Comparison of ENCODE assay signal across 8 cellular contexts in the genomic region with DNA sequence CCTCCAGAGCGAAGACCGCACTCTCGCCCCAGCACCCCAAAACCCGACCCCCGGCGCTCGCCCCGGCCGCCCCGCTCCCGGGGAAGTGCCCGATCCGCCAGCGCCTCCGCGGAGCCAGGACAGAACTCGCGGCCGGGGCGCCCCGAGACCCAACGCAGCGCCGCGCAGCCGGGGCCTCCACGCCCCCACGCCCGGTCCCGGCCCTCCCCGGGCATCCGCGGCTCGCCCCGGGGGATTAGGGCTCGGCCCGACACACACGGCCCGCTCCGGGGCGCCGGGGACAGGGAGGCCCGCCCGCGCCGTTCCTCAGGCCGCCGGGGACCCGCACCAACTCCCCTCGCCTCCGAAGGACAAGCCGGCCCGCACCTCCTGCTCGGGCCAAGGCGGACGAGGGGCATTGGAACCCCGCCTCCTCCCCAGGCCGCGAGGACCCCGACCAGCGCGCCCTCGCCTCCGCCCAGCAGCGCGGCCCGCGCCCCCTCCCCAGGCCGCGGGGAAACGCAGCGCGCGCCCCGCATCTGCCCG. TPM values are rescaled to one million over a fixed set of nuclear protein-coding genes. Genes with fewer than 3 reads are reported as not detected.
DNase-seq lines count a peak whose midpoint lies in the region; TF ChIP-seq lines count a peak whose summit lies in the region.

No MANE protein-coding gene starts in this region.

- H2AFZ ChIP-seq in SU-DHL-6 (ENCODE audit: low read depth, low read length, severe bottlenecking) (no peak overlapping the region), mesenchymal stem cell (ENCODE audit: low read depth, low read length) (peak overlapping the region; percentile 94)

- H2BK15ac ChIP-seq in mesenchymal stem cell (ENCODE audit: low read depth, poor library complexity, severe bottlenecking) = peak overlapping the region; percentile 63

- peak; percentile 59 for DNase-seq in activated T-cell treated with anti-CD3 and anti-CD28 coated beads, Interleukin-2, amount 50 U/mL, for 1 hour
- DNase-seq in activated T-cell treated with anti-CD3 and anti-CD28 coated beads for 4 hours (no peak), dorsolateral prefrontal cortex (peak in 4 of 10 donors; percentile 27 to 61 (median 42)), mesenchymal stem cell (no peak), thyroid gland (peak in 1 of 2 donors; percentile 38), activated gamma-delta T cell (lab: John Stamatoyannopoulos, UW) (no peak), DMS153 (lab: John Stamatoyannopoulos, UW) (no peak)

- no peak for TF ChIP-seq CTCF in SU-DHL-6 (IDR thresholded peaks at IDR 0.05; ENCODE audit: insufficient read depth, low read length, poor library complexity, severe bottlenecking)
- TF ChIP-seq CTCF in dorsolateral prefrontal cortex (IDR thresholded peaks at IDR 0.05 in 54 of 56, conservative IDR thresholded peaks at IDR 0.05 in 2 of 56; ENCODE audit: low read depth in 1 of 56, partially characterized antibody in 56 of 56) = no peak
- no peak for TF ChIP-seq CTCF in thyroid gland (IDR thresholded peaks at IDR 0.05)

- intact Hi-C loops in dorsolateral prefrontal cortex (cut with DNase I) = loop anchor here (2.0 to 10.0 kb wide), 5 partner anchors 75 to 156 kb away; no protein-coding TSS in a partner anchor
- intact Hi-C loops in thyroid gland (cut with DNase I) = loop anchor here (5.0 kb wide), 1 partner anchor 155 kb away; no protein-coding TSS in a partner anchor

- H2BK12ac ChIP-seq in mesenchymal stem cell (ENCODE audit: low read length in 2 of 2) = peak overlapping the region in 1 of 2 experiments; percentile 90

- H3K4ac ChIP-seq in mesenchymal stem cell (ENCODE audit: low read depth in 1 of 2, low read length in 2 of 2) = peak overlapping the region; percentile 66 to 99

- no peaks in the 10 kb centered on the region for H4K20me1 ChIP-seq in SU-DHL-6 (ENCODE audit: low read depth, low read length)

- H3K4me2 ChIP-seq in SU-DHL-6 (ENCODE audit: low read depth, low read length, poor library complexity, severe bottlenecking) = peak overlapping the region; percentile 94
- H3K4me2 ChIP-seq in mesenchymal stem cell (ENCODE audit: low read length, poor library complexity, severe bottlenecking) = peak overlapping the region; percentile 99

- peak overlapping the region in 1 of 2 experiments; percentile 99 for H3K23ac ChIP-seq in mesenchymal stem cell (ENCODE audit: low read length in 2 of 2)

- no peak overlapping the region for H2AK5ac ChIP-seq in mesenchymal stem cell (ENCODE audit: low read length, severe bottlenecking)

- H3K9me3 ChIP-seq in SU-DHL-6 (ENCODE audit: insufficient read depth, low read length) (no peaks in the 10 kb centered on the region), mesenchymal stem cell (ENCODE audit: control insufficient read depth, low read length) (no peaks in the 10 kb centered on the region), thyroid gland (no peaks in the 10 kb centered on the region)

- H3K9ac ChIP-seq in SU-DHL-6 (ENCODE audit: low read length) = peak overlapping the region; percentile 96
- peak overlapping the region; percentile 93 for H3K9ac ChIP-seq in mesenchymal stem cell (ENCODE audit: low read length)

- peak overlapping the region; percentile 85 to 98 for H3K18ac ChIP-seq in mesenchymal stem cell (ENCODE audit: low read depth in 1 of 2, low read length in 2 of 2)

- H3K36me3 ChIP-seq in SU-DHL-6 (ENCODE audit: low read length) (no peaks in the 10 kb centered on the region), mesenchymal stem cell (ENCODE audit: control insufficient read depth in 1 of 2, insufficient read depth in 2 of 2, low read depth in 1 of 2, low read length in 2 of 2) (peaks cover 0 to 4% of the 10 kb centered on the region in 2 experiments), thyroid gland (no peaks in the 10 kb centered on the region)

- no peak for TF ChIP-seq POLR2A in thyroid gland (IDR thresholded peaks at IDR 0.05)

- H3K79me1 ChIP-seq in mesenchymal stem cell (replicated peaks; ENCODE audit: low read length, poor library complexity, severe bottlenecking) = peaks cover 13% of the 10 kb centered on the region

- H3K27ac ChIP-seq in SU-DHL-6 (ENCODE audit: low read depth, low read length) (peak overlapping the region; percentile 99), dorsolateral prefrontal cortex (peak overlapping the region in 58 of 59 donors; percentile 84 to 97 (median 94)), mesenchymal stem cell (ENCODE audit: low read length, poor library complexity, severe bottlenecking) (no peak overlapping the region), thyroid gland (peak overlapping the region; percentile 96 to 99 (median 98))

- under 1% methylated on average over 39 of the region's 76 CpGs for WGBS in mesenchymal stem cell
- 0% methylated on average over 1 to 9 of the region's 76 CpGs for WGBS in thyroid gland, 2 donors

- H3K27me3 ChIP-seq in SU-DHL-6 (ENCODE audit: low read length) (no peaks in the 10 kb centered on the region), dorsolateral prefrontal cortex (no peaks in the 10 kb centered on the region), mesenchymal stem cell (ENCODE audit: control insufficient read depth in 1 of 2, insufficient read depth in 1 of 2, low read length in 2 of 2) (no peaks in the 10 kb centered on the region), thyroid gland (no peaks in the 10 kb centered on the region)

- H3F3A ChIP-seq in SU-DHL-6 (ENCODE audit: insufficient read depth) = peaks cover 57% of the 10 kb centered on the region

- peaks cover 59% of the 10 kb centered on the region for H3K79me2 ChIP-seq in SU-DHL-6 (ENCODE audit: insufficient read depth, low read length)

- peak overlapping the region; percentile 80 for H2BK120ac ChIP-seq in mesenchymal stem cell (ENCODE audit: low read depth, low read length)

- peak overlapping the region in 1 of 2 experiments; percentile 96 for H3K14ac ChIP-seq in mesenchymal stem cell (ENCODE audit: low read length in 2 of 2)

- no peaks in the 10 kb centered on the region for H3K9me2 ChIP-seq in SU-DHL-6 (replicated peaks; ENCODE audit: insufficient read depth, low read length)

- H4K91ac ChIP-seq in mesenchymal stem cell (ENCODE audit: low read length) = peak overlapping the region; percentile 90

- peak overlapping the region; percentile 88 for H3K4me3 ChIP-seq in SU-DHL-6 (ENCODE audit: insufficient read depth, low read length, poor library complexity, severe bottlenecking)
- peak overlapping the region; percentile 50 to 95 (median 87) for H3K4me3 ChIP-seq in dorsolateral prefrontal cortex
- peak overlapping the region; percentile 94 to 97 for H3K4me3 ChIP-seq in mesenchymal stem cell (ENCODE audit: insufficient read depth in 1 of 2, low read depth in 1 of 2, low read length in 2 of 2)
- H3K4me3 ChIP-seq in thyroid gland (replicated peaks in 1 of 3) = peak overlapping the region; percentile 63 to 89 (median 88)

- peak overlapping the region; percentile 84 for H4K8ac ChIP-seq in mesenchymal stem cell (ENCODE audit: low read length)

- peaks cover 12% of the 10 kb centered on the region for H3K4me1 ChIP-seq in mesenchymal stem cell (ENCODE audit: control insufficient read depth, insufficient read depth, low read depth, low read length)
- H3K4me1 ChIP-seq in thyroid gland = peaks cover 38 to 46% of the 10 kb centered on the region in 2 donors

- H2BK5ac ChIP-seq in mesenchymal stem cell (ENCODE audit: low read depth, low read length, poor library complexity, severe bottlenecking) = no peak overlapping the region

RNA-seq across cellular contexts. Expression of a gene that starts 0.5 kb away (rescaled TPM):
- total RNA-seq in dorsolateral prefrontal cortex = 100 to 1,000 TPM in 60 of 120 experiments, 10 to 100 TPM in 60; 53.9 to 197 (median 99.8) TPM
- polyA plus RNA-seq in mesenchymal stem cell (2013, experiment 1 of 2) = 47.4 TPM
- 45.8 TPM for polyA plus RNA-seq in mesenchymal stem cell (2013, experiment 2 of 2)
- total RNA-seq in thyroid gland = 10 to 100 TPM; 55.8 to 78.5 (median 76.0) TPM

RNA-seq across cellular contexts. Expression of a gene that starts 11.2 kb away (rescaled TPM):
- total RNA-seq in dorsolateral prefrontal cortex (10 to 100 TPM; 34.8 to 59.2 (median 45.9) TPM), thyroid gland (10 to 100 TPM; 43.5 to 65.6 (median 58.7) TPM)
- polyA plus RNA-seq in mesenchymal stem cell (2013, experiment 1 of 2) = 42.9 TPM
- polyA plus RNA-seq in mesenchymal stem cell (2013, experiment 2 of 2) = 42.6 TPM
